Comparison of ENCODE assay signal across 8 cellular contexts in genomic region chr12:11763760-11764520, GRCh38.
DNase-seq lines count a peak whose midpoint lies in the region; ATAC-seq and TF ChIP-seq lines count a peak whose summit lies in the region.

No MANE protein-coding gene starts in this region.

- peak; percentile 70 for DNase-seq in AG04449 (ENCODE audit: low read depth, low spot score)
- DNase-seq in H9 = no peak
- DNase-seq in chondrocyte (ENCODE audit: low spot score) = no peak
- no peak for DNase-seq in mucosa of descending colon
- no peak for DNase-seq in hypothalamus (lab: John Stamatoyannopoulos, UW)
- DNase-seq in naive thymus-derived CD8-positive, alpha-beta T cell = no peak
- no peak for DNase-seq in NCI-H2029 treated with DMSO at 0.1 percent for 48 hours (lab: John Stamatoyannopoulos, UW)

- H3K4me3 ChIP-seq in AG04449 (ENCODE audit: low read depth, low read length) (no peak overlapping the region), mucosa of descending colon (no peak overlapping the region)

- H3K9ac ChIP-seq in H9 (ENCODE audit: extremely low read depth, insufficient read length, low read length) = no peak overlapping the region

- H4K91ac ChIP-seq in H9 (ENCODE audit: insufficient read length, low read depth, low read length) = no peak overlapping the region

- no peaks in the 10 kb centered on the region for H3K79me1 ChIP-seq in H9 (ENCODE audit: insufficient read depth, low read depth, low read length, poor library complexity, severe bottlenecking)

- ATAC-seq in mucosa of descending colon (peak; percentile 70), GM21737 (IDR thresholded peaks at IDR 0.05; ENCODE audit: unreplicated experiment) (no peak)
- no peak for ATAC-seq in naive thymus-derived CD8-positive, alpha-beta T cell

- no peaks in the 10 kb centered on the region for H4K20me1 ChIP-seq in H9 (ENCODE audit: control insufficient read depth, insufficient read depth, insufficient read length)

- no peak overlapping the region for H2AFZ ChIP-seq in H9 (ENCODE audit: low read length)

- H3K9me3 ChIP-seq in H9 (ENCODE audit: control insufficient read depth, low read depth, low read length) (no peaks in the 10 kb centered on the region), mucosa of descending colon (no peaks in the 10 kb centered on the region)

- no peak overlapping the region for H3K14ac ChIP-seq in H9 (ENCODE audit: insufficient read depth, low read length)

- H3K36me3 Mint-ChIP-seq in H9 (ENCODE audit: insufficient read depth in 1 of 3, low read depth in 3 of 3) (no peaks in the 10 kb centered on the region; a peak in 1 of 7 replicates), chondrocyte (ENCODE audit: low read depth) (peaks cover 3% of the 10 kb centered on the region)
- no peaks in the 10 kb centered on the region for H3K36me3 Mint-ChIP-seq in naive thymus-derived CD8-positive, alpha-beta T cell

- H2BK20ac ChIP-seq in H9 (ENCODE audit: low read depth, low read length, poor library complexity, severe bottlenecking) = no peak overlapping the region

- no peak overlapping the region for H3K18ac ChIP-seq in H9 (ENCODE audit: insufficient read length, low read depth, low read length)

- no peak overlapping the region for H2AK5ac ChIP-seq in H9 (ENCODE audit: insufficient read length, low read length)

- H3K36me3 ChIP-seq in mucosa of descending colon (ENCODE audit: low read depth) = no peaks in the 10 kb centered on the region

- H2BK12ac ChIP-seq in H9 (ENCODE audit: insufficient read length, low read depth, low read length) = no peak overlapping the region

- WGBS in H9 (ENCODE audit: extremely low coverage, insufficient read length, low lambda C conversion rate) = no CpG with 5 or more reads among the region's 7 CpGs

- no peak overlapping the region for H3K4me2 ChIP-seq in H9 (ENCODE audit: insufficient read depth, insufficient read length, low read length)

- H3K27me3 Mint-ChIP-seq in H9 (ENCODE audit: low read depth) = no peaks in the 10 kb centered on the region
- no peaks in the 10 kb centered on the region for H3K27me3 Mint-ChIP-seq in chondrocyte (ENCODE audit: low read depth)
- no peaks in the 10 kb centered on the region for H3K27me3 Mint-ChIP-seq in naive thymus-derived CD8-positive, alpha-beta T cell

- H3K56ac ChIP-seq in H9 (ENCODE audit: insufficient read length, low read depth, low read length) = no peak overlapping the region

- no peak overlapping the region for H4K5ac ChIP-seq in H9 (ENCODE audit: insufficient read length, low read depth, low read length)

- no peak overlapping the region for H4K8ac ChIP-seq in H9 (replicated peaks; ENCODE audit: insufficient read length, low read depth, low read length)

- H3K4me1 Mint-ChIP-seq in H9 = peaks cover 42 to 63% of the 10 kb centered on the region in 2 experiments
- H3K4me1 Mint-ChIP-seq in chondrocyte (ENCODE audit: low read depth) = peaks cover 84% of the 10 kb centered on the region
- H3K4me1 Mint-ChIP-seq in naive thymus-derived CD8-positive, alpha-beta T cell = peaks cover 24 to 67% (median 36%) of the 10 kb centered on the region in 4 donors

- peaks cover 6% of the 10 kb centered on the region; the same call in 1 of the 2 replicates for H3K4me1 ChIP-seq in H9 (ENCODE audit: insufficient read depth, low read length)
- peaks cover 41% of the 10 kb centered on the region for H3K4me1 ChIP-seq in mucosa of descending colon (ENCODE audit: low read depth)

- POLR2A ChIA-PET in AG04449 (lab: Yijun Ruan, JAX) = interaction anchor here (0.6 to 4.0 kb wide), 7 partner anchors 9 to 59 kb away, joined by 3 to 20 read pairs (median 5); no protein-coding TSS in a partner anchor
- POLR2A ChIA-PET in naive thymus-derived CD8-positive, alpha-beta T cell (lab: Charles Lee) = interaction anchor here (0.6 kb wide), 1 partner anchor 9 kb away, joined by 5 read pairs; no protein-coding TSS in a partner anchor

- H2BK15ac ChIP-seq in H9 (ENCODE audit: low read depth, low read length) = no peak overlapping the region

- H3K27me3 ChIP-seq in H9 (ENCODE audit: insufficient read depth, low read length) = no peaks in the 10 kb centered on the region

- H3K27ac ChIP-seq in H9 (ENCODE audit: insufficient read length, low read depth, low read length) = no peak overlapping the region

- no peak overlapping the region for H2BK120ac ChIP-seq in H9 (ENCODE audit: low read depth, low read length, poor library complexity, severe bottlenecking)

- no peak overlapping the region for H2BK5ac ChIP-seq in H9 (ENCODE audit: insufficient read length, low read length)

- no peaks in the 10 kb centered on the region for H3K23me2 ChIP-seq in H9 (ENCODE audit: insufficient read length, low read depth, low read length, poor library complexity, severe bottlenecking)

- no peaks in the 10 kb centered on the region; the same call in 1 of the 2 replicates for H3K79me2 ChIP-seq in H9 (ENCODE audit: insufficient read depth, low read length)

- CTCF ChIA-PET in AG04449 (lab: Yijun Ruan, JAX) = interaction anchor here (1.0 to 2.0 kb wide), 4 partner anchors 10 to 270 kb away, joined by 3 to 11 read pairs (median 5); no protein-coding TSS in a partner anchor

- H3K4me3 Mint-ChIP-seq in H9 (no peak overlapping the region), chondrocyte (ENCODE audit: unreplicated experiment) (no peak overlapping the region)
- no peak overlapping the region for H3K4me3 Mint-ChIP-seq in naive thymus-derived CD8-positive, alpha-beta T cell

- TF ChIP-seq CTCF in AG04449 (IDR thresholded peaks at IDR 0.05; ENCODE audit: insufficient read depth, low read length, missing control alignments) = no peak
- TF ChIP-seq CTCF in H9 (conservative IDR thresholded peaks at IDR 0.05) = no peak
- no peak for TF ChIP-seq CTCF in chondrocyte (IDR thresholded peaks at IDR 0.05)
- no peak for TF ChIP-seq CTCF in mucosa of descending colon (IDR thresholded peaks at IDR 0.05)

- H3K9me3 Mint-ChIP-seq in H9 = no peaks in the 10 kb centered on the region
- H3K9me3 Mint-ChIP-seq in chondrocyte (ENCODE audit: low read depth) = no peaks in the 10 kb centered on the region
- H3K9me3 Mint-ChIP-seq in naive thymus-derived CD8-positive, alpha-beta T cell = no peaks in the 10 kb centered on the region

- no peak overlapping the region for H3K27ac Mint-ChIP-seq in H9
- peak overlapping the region; percentile 84 for H3K27ac Mint-ChIP-seq in chondrocyte (ENCODE audit: unreplicated experiment)
- H3K27ac Mint-ChIP-seq in naive thymus-derived CD8-positive, alpha-beta T cell = peak overlapping the region in 2 of 10 donors; percentile 12 to 84

- no peak overlapping the region for H3T11ph ChIP-seq in H9 (ENCODE audit: low read length)

- no peak overlapping the region for H3K4ac ChIP-seq in H9 (ENCODE audit: low read depth, low read length)

- intact Hi-C loops in mucosa of descending colon (cut with DNase I, micrococcal nuclease) = no loop called here

- peak overlapping the region; percentile 20 for H3K23ac ChIP-seq in H9 (ENCODE audit: insufficient read length, low read depth, low read length)
